Comparison of ENCODE assay signal across 2 cellular contexts in the genomic region with DNA sequence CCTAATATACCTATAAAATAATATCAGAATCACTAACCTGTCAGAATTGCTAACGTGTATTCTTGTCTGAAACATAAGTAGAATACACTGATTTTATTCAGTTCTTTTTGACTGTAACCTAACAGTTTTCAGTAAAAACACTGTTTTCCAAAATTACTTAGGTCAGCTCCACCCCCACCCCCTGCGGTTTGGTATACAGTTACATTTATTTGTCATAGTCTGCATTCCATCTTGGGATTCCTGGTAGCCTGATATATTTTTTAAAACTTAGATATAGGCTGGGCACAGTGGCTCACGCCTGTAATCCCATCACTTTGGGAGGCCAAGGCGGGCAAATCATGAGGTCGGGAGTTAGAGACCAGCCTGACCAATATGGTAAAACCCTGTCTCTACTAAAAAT.
TF ChIP-seq lines count a peak whose summit lies in the region.

No MANE protein-coding gene starts in this region.

TF ChIP-seq in SK-N-SH treated with all-trans-retinoic acid at 6 μM for 48 hours, 23 proteins besides CTCF, POLR2A, EP300 and RAD21 (continued from another document):
- no peak for TF ChIP-seq ISL1 (CRISPR knock-in tag; IDR thresholded peaks at IDR 0.05)
- no peak for TF ChIP-seq ZFP3 (CRISPR knock-in tag; IDR thresholded peaks at IDR 0.05)

TF ChIP-seq in SK-N-SH, 30 proteins besides CTCF, POLR2A, EP300 and RAD21 (continued from another document):
- TF ChIP-seq, protein P1, sequence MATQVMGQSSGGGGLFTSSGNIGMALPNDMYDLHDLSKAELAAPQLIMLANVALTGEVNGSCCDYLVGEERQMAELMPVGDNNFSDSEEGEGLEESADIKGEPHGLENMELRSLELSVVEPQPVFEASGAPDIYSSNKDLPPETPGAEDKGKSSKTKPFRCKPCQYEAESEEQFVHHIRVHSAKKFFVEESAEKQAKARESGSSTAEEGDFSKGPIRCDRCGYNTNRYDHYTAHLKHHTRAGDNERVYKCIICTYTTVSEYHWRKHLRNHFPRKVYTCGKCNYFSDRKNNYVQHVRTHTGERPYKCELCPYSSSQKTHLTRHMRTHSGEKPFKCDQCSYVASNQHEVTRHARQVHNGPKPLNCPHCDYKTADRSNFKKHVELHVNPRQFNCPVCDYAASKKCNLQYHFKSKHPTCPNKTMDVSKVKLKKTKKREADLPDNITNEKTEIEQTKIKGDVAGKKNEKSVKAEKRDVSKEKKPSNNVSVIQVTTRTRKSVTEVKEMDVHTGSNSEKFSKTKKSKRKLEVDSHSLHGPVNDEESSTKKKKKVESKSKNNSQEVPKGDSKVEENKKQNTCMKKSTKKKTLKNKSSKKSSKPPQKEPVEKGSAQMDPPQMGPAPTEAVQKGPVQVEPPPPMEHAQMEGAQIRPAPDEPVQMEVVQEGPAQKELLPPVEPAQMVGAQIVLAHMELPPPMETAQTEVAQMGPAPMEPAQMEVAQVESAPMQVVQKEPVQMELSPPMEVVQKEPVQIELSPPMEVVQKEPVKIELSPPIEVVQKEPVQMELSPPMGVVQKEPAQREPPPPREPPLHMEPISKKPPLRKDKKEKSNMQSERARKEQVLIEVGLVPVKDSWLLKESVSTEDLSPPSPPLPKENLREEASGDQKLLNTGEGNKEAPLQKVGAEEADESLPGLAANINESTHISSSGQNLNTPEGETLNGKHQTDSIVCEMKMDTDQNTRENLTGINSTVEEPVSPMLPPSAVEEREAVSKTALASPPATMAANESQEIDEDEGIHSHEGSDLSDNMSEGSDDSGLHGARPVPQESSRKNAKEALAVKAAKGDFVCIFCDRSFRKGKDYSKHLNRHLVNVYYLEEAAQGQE (IDR thresholded peaks at IDR 0.05; ENCODE audit: low read depth, low read length), result no peak
- TF ChIP-seq FOSL2 (IDR thresholded peaks at IDR 0.05; ENCODE audit: borderline replicate concordance, low read depth), result no peak
- no peak for TF ChIP-seq NFIC (IDR thresholded peaks at IDR 0.05; ENCODE audit: borderline replicate concordance)
